Comparison of ENCODE assay signal across 2 cellular contexts in the genomic region with DNA sequence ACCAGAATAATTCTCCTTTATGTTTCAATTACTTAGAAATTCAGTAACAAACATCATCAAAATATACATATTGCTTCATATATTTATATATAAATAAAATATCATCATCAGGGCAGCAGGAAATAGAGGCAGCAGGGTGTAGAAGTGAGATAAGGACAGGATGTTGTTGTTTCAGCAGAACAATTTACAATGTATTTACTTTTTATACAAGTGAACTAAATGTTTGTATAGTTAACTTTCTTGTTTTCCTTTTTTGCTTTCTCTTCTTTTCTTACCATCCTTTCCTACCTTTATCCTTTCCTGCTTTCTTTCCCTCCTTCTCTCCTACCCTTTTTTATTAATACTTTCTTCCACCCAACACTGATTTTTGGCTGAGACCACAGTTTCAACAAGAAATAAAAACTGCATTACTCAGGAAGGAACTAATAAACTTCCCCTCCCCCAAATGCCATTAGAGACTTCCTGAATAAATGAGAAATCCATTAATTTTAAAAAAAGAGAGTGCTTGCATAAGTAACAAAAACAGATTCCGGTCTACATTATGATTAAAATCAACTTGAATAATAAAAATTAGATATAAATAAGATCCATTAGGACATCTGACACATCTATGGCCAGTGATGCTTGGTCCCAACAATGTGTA.
TF ChIP-seq lines count a peak whose summit lies in the region.

No MANE protein-coding gene starts in this region.

TF ChIP-seq in HCT116, 20 proteins besides CTCF, POLR2A, EP300 and RAD21:
- TF ChIP-seq TCF7L2 (IDR thresholded peaks at IDR 0.05; ENCODE audit: borderline replicate concordance, extremely low read depth, insufficient read depth, insufficient read length) (no peak), EZH2 (IDR thresholded peaks at IDR 0.05) (no peak), FOSL1 (IDR thresholded peaks at IDR 0.05; ENCODE audit: low read depth) (no peak), ELF1 (IDR thresholded peaks at IDR 0.05; ENCODE audit: borderline replicate concordance, low read depth) (no peak), EZH2phosphoT487 (IDR thresholded peaks at IDR 0.05; ENCODE audit: borderline replicate concordance) (no peak), POLR2AphosphoS5 (IDR thresholded peaks at IDR 0.05; ENCODE audit: low read depth, low read length) (no peak), CBX3 (IDR thresholded peaks at IDR 0.05; ENCODE audit: low read depth) (no peak), ZFX (IDR thresholded peaks at IDR 0.05) (no peak), SRF (IDR thresholded peaks at IDR 0.05; ENCODE audit: low read depth) (no peak), CEBPB (IDR thresholded peaks at IDR 0.05; ENCODE audit: low read depth) (no peak), SIN3A (IDR thresholded peaks at IDR 0.05; ENCODE audit: low read depth) (no peak), EGR1 (IDR thresholded peaks at IDR 0.05; ENCODE audit: low read depth) (no peak), JUND (IDR thresholded peaks at IDR 0.05) (no peak), YY1 (IDR thresholded peaks at IDR 0.05; ENCODE audit: extremely low read depth, insufficient replicate concordance, low read depth, low read length) (no peak), ZNF274 (IDR thresholded peaks at IDR 0.05; ENCODE audit: low read depth, low read length) (no peak), SP1 (IDR thresholded peaks at IDR 0.05; ENCODE audit: low read depth) (no peak)
- TF ChIP-seq, protein P1, sequence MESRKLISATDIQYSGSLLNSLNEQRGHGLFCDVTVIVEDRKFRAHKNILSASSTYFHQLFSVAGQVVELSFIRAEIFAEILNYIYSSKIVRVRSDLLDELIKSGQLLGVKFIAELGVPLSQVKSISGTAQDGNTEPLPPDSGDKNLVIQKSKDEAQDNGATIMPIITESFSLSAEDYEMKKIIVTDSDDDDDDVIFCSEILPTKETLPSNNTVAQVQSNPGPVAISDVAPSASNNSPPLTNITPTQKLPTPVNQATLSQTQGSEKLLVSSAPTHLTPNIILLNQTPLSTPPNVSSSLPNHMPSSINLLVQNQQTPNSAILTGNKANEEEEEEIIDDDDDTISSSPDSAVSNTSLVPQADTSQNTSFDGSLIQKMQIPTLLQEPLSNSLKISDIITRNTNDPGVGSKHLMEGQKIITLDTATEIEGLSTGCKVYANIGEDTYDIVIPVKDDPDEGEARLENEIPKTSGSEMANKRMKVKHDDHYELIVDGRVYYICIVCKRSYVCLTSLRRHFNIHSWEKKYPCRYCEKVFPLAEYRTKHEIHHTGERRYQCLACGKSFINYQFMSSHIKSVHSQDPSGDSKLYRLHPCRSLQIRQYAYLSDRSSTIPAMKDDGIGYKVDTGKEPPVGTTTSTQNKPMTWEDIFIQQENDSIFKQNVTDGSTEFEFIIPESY (IDR thresholded peaks at IDR 0.05; ENCODE audit: extremely low read depth, insufficient replicate concordance, low read length), result no peak
- TF ChIP-seq, protein P2, sequence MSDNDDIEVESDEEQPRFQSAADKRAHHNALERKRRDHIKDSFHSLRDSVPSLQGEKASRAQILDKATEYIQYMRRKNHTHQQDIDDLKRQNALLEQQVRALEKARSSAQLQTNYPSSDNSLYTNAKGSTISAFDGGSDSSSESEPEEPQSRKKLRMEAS (IDR thresholded peaks at IDR 0.05), result no peak
- TF ChIP-seq, protein P3, sequence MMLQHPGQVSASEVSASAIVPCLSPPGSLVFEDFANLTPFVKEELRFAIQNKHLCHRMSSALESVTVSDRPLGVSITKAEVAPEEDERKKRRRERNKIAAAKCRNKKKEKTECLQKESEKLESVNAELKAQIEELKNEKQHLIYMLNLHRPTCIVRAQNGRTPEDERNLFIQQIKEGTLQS (IDR thresholded peaks at IDR 0.05), result no peak
- TF ChIP-seq, protein P4, sequence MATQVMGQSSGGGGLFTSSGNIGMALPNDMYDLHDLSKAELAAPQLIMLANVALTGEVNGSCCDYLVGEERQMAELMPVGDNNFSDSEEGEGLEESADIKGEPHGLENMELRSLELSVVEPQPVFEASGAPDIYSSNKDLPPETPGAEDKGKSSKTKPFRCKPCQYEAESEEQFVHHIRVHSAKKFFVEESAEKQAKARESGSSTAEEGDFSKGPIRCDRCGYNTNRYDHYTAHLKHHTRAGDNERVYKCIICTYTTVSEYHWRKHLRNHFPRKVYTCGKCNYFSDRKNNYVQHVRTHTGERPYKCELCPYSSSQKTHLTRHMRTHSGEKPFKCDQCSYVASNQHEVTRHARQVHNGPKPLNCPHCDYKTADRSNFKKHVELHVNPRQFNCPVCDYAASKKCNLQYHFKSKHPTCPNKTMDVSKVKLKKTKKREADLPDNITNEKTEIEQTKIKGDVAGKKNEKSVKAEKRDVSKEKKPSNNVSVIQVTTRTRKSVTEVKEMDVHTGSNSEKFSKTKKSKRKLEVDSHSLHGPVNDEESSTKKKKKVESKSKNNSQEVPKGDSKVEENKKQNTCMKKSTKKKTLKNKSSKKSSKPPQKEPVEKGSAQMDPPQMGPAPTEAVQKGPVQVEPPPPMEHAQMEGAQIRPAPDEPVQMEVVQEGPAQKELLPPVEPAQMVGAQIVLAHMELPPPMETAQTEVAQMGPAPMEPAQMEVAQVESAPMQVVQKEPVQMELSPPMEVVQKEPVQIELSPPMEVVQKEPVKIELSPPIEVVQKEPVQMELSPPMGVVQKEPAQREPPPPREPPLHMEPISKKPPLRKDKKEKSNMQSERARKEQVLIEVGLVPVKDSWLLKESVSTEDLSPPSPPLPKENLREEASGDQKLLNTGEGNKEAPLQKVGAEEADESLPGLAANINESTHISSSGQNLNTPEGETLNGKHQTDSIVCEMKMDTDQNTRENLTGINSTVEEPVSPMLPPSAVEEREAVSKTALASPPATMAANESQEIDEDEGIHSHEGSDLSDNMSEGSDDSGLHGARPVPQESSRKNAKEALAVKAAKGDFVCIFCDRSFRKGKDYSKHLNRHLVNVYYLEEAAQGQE (IDR thresholded peaks at IDR 0.05; ENCODE audit: low read depth), result no peak

TF ChIP-seq in K562, 482 proteins besides CTCF, POLR2A, EP300 and RAD21:
- TF ChIP-seq ARID1B (IDR thresholded peaks at IDR 0.05), result 0 out of 2 replicates have a peak, but pooled peaks have one; percentile 45
- no peak for TF ChIP-seq TAF9B (IDR thresholded peaks at IDR 0.05; ENCODE audit: partially characterized antibody)
- peak; percentile 22 for TF ChIP-seq DACH1 (IDR thresholded peaks at IDR 0.05; ENCODE audit: partially characterized antibody)
- TF ChIP-seq CHD2 (IDR thresholded peaks at IDR 0.05; ENCODE audit: low read depth, low read length), result no peak
- 0 out of 2 replicates have a peak, but pooled peaks have one; percentile 48 for TF ChIP-seq DPF2 (IDR thresholded peaks at IDR 0.05)
- no peak for TF ChIP-seq FOXM1 (IDR thresholded peaks at IDR 0.05; ENCODE audit: low read depth)
- no peak for TF ChIP-seq FOXM1 (CRISPR knock-in tag; IDR thresholded peaks at IDR 0.05; ENCODE audit: low read depth)
- TF ChIP-seq PURB (CRISPR knock-in tag; IDR thresholded peaks at IDR 0.05; ENCODE audit: low read depth), result no peak
- TF ChIP-seq, protein P5, sequence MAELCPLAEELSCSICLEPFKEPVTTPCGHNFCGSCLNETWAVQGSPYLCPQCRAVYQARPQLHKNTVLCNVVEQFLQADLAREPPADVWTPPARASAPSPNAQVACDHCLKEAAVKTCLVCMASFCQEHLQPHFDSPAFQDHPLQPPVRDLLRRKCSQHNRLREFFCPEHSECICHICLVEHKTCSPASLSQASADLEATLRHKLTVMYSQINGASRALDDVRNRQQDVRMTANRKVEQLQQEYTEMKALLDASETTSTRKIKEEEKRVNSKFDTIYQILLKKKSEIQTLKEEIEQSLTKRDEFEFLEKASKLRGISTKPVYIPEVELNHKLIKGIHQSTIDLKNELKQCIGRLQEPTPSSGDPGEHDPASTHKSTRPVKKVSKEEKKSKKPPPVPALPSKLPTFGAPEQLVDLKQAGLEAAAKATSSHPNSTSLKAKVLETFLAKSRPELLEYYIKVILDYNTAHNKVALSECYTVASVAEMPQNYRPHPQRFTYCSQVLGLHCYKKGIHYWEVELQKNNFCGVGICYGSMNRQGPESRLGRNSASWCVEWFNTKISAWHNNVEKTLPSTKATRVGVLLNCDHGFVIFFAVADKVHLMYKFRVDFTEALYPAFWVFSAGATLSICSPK (IDR thresholded peaks at IDR 0.05; ENCODE audit: borderline replicate concordance), result no peak
- no peak for TF ChIP-seq GABPA (tag; conservative IDR thresholded peaks at IDR 0.05; ENCODE audit: low read depth)
- TF ChIP-seq FOXK1 (CRISPR knock-in tag; IDR thresholded peaks at IDR 0.05; ENCODE audit: borderline replicate concordance), result no peak
- TF ChIP-seq, protein P6, sequence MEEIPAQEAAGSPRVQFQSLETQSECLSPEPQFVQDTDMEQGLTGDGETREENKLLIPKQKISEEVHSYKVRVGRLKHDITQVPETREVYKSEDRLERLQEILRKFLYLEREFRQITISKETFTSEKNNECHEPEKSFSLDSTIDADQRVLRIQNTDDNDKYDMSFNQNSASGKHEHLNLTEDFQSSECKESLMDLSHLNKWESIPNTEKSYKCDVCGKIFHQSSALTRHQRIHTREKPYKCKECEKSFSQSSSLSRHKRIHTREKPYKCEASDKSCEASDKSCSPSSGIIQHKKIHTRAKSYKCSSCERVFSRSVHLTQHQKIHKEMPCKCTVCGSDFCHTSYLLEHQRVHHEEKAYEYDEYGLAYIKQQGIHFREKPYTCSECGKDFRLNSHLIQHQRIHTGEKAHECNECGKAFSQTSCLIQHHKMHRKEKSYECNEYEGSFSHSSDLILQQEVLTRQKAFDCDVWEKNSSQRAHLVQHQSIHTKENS (CRISPR knock-in tag; IDR thresholded peaks at IDR 0.05), result no peak
- no peak for TF ChIP-seq DIDO1 (tag; IDR thresholded peaks at IDR 0.05; ENCODE audit: low read depth)
- no peak for TF ChIP-seq HNRNPLL (IDR thresholded peaks at IDR 0.05; ENCODE audit: low read depth, low read length, poor library complexity, severe bottlenecking)
- no peak for TF ChIP-seq ZNF274 (IDR thresholded peaks at IDR 0.05; ENCODE audit: borderline replicate concordance, low read depth, low read length)
- TF ChIP-seq, protein P7, sequence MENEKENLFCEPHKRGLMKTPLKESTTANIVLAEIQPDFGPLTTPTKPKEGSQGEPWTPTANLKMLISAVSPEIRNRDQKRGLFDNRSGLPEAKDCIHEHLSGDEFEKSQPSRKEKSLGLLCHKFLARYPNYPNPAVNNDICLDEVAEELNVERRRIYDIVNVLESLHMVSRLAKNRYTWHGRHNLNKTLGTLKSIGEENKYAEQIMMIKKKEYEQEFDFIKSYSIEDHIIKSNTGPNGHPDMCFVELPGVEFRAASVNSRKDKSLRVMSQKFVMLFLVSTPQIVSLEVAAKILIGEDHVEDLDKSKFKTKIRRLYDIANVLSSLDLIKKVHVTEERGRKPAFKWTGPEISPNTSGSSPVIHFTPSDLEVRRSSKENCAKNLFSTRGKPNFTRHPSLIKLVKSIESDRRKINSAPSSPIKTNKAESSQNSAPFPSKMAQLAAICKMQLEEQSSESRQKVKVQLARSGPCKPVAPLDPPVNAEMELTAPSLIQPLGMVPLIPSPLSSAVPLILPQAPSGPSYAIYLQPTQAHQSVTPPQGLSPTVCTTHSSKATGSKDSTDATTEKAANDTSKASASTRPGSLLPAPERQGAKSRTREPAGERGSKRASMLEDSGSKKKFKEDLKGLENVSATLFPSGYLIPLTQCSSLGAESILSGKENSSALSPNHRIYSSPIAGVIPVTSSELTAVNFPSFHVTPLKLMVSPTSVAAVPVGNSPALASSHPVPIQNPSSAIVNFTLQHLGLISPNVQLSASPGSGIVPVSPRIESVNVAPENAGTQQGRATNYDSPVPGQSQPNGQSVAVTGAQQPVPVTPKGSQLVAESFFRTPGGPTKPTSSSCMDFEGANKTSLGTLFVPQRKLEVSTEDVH (IDR thresholded peaks at IDR 0.05; ENCODE audit: low read depth, partially characterized antibody), result no peak
- TF ChIP-seq ZNF282 (CRISPR knock-in tag; IDR thresholded peaks at IDR 0.05), result no peak
- no peak for TF ChIP-seq HNRNPUL1 (IDR thresholded peaks at IDR 0.05; ENCODE audit: low read length)
